ENCODE assay signal across 8 cellular contexts in genomic region chr2:105369777-105370690, GRCh38. TPM values are rescaled to one million over a fixed set of nuclear protein-coding genes. Genes with fewer than 3 reads are reported as not detected.
DNase-seq lines count a peak whose midpoint lies in the region; ATAC-seq and TF ChIP-seq lines count a peak whose summit lies in the region.

No MANE protein-coding gene starts in this region.

- H3K4me1 Mint-ChIP-seq in immature natural killer cell = peaks cover 11 to 17% of the 10 kb centered on the region in 2 donors

- no peaks in the 10 kb centered on the region for H3K9me3 Mint-ChIP-seq in immature natural killer cell

- H3K36me3 ChIP-seq in WERI-Rb-1 (peaks cover 3% of the 10 kb centered on the region), brain microvascular endothelial cell (replicated peaks) (peaks cover 95% of the 10 kb centered on the region)

- peaks cover 0 to 7% (median 3%) of the 10 kb centered on the region in 3 donors for H3K27me3 Mint-ChIP-seq in immature natural killer cell (ENCODE audit: low read depth in 3 of 3)

- TF ChIP-seq CTCF in WERI-Rb-1 (IDR thresholded peaks at IDR 0.05; ENCODE audit: low read depth, low read length) (peak; percentile 97), brain microvascular endothelial cell (IDR thresholded peaks at IDR 0.05; ENCODE audit: low read depth, low read length, missing control alignments) (peak; percentile 88)

- DNase-seq in NCI-H2196 (lab: John Stamatoyannopoulos, UW; ENCODE audit: unreplicated experiment) (peak; percentile 44), NCI-H2196 treated with DMSO at 0.1 percent for 48 hours (lab: John Stamatoyannopoulos, UW; ENCODE audit: unreplicated experiment) (no peak), NCI-H2029 treated with DMSO at 0.1 percent for 48 hours (lab: John Stamatoyannopoulos, UW) (peak; percentile 52), WERI-Rb-1 (peak; percentile 91), brain microvascular endothelial cell (peak; percentile 81), immature natural killer cell (peak; percentile 62 to 74 (median 68))
- DNase-seq in stimulated activated CD4-positive, alpha-beta T cell treated with anti-CD3 and anti-CD28 coated beads, Interleukin-15, amount 100 ng/mL, for 24 hours = peak; percentile 92

- peak overlapping the region in 4 of 6 donors; percentile 0 to 50 (median 18) for H3K27ac Mint-ChIP-seq in immature natural killer cell

- ATAC-seq in HG02852 (IDR thresholded peaks at IDR 0.05; ENCODE audit: unreplicated experiment) = peak; percentile 83

- peak overlapping the region in 4 of 5 donors; percentile 11 to 67 (median 35) for H3K4me3 Mint-ChIP-seq in immature natural killer cell

- in situ Hi-C loops in brain microvascular endothelial cell (cut with HindIII; ENCODE audit: low pct_ligation_motif_present, low sequenced_read_pairs) = loop anchor here (25.0 kb wide), 1 partner anchor 142 kb away; no protein-coding TSS in a partner anchor

- H3K4me3 ChIP-seq in WERI-Rb-1 (ENCODE audit: low read depth, low read length) (no peak overlapping the region), brain microvascular endothelial cell (ENCODE audit: low read depth, low read length) (no peak overlapping the region)

- H3K27me3 ChIP-seq in WERI-Rb-1 (ENCODE audit: insufficient read depth, low read depth, severe bottlenecking) = no peaks in the 10 kb centered on the region
- no peaks in the 10 kb centered on the region for H3K27me3 ChIP-seq in brain microvascular endothelial cell (replicated peaks)

- H3K27ac ChIP-seq in WERI-Rb-1 (no peak overlapping the region), brain microvascular endothelial cell (peak overlapping the region; percentile 45)

- no peaks in the 10 kb centered on the region for H3K36me3 Mint-ChIP-seq in immature natural killer cell

- no peaks in the 10 kb centered on the region for H3K9me3 ChIP-seq in WERI-Rb-1 (ENCODE audit: severe bottlenecking)

RNA-seq across cellular contexts. Expression of gene FHL2, which starts 28.8 kb away (rescaled TPM):
- under 1 TPM in 2 of 3 donors, not detected in 1; 0.15 to 0.29 TPM for polyA plus RNA-seq in immature natural killer cell

RNA-seq across cellular contexts. Expression of gene C2orf49, which starts 32.7 kb away (rescaled TPM):
- polyA plus RNA-seq in immature natural killer cell = 10 to 100 TPM in 2 of 3 donors, 1 to 10 TPM in 1; 4.6 to 12.2 (median 11.1) TPM

RNA-seq across cellular contexts. Expression of gene TGFBRAP1, which starts 40.5 kb away (rescaled TPM):
- polyA plus RNA-seq in immature natural killer cell = 10 to 100 TPM; 10.7 to 29.8 (median 15.7) TPM
